Comparison of ENCODE assay signal across 18 cellular contexts in the genomic region with DNA sequence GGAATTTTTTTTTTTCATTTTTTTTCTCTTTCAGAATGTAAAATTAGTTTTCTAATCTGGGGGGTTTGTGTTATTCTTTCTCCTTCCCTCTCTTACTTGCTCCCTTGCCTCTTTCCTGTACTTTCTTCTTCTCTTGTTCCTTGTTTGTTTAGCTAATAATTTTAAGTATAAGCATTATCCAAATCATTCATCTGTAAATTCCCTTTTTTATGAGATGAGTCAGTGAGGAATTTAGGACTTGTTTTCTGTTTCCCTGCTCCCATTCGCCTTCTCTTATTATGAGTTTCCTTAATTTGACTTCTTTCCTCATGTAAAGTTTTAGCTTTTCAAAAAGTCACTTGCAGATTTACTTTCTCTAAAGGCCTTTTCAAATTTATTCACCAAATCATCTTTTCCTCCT.
"Had no signal": no experiment of that assay in that cellular context is flagged by ENCODE, and none has a peak within 500 bp of the region (broad histone marks: within the 10 kb centered on the region; RNA-seq: fewer than 3 reads in every experiment).

No MANE protein-coding gene starts in this region.

- H3K4me1 ChIP-seq: Peyer's patch, SJCRH30 had no signal

- H3K36me3 ChIP-seq: MG63, Peyer's patch, SJCRH30 had no signal

- H2AFZ ChIP-seq: PC-9 had no signal

- DNase-seq: KBM-7, MG63, NCI-H1092, NCI-H1694, NCI-H187 treated with DMSO at 0.1 percent for 48 hours, NCI-H2029 treated with DMSO at 0.1 percent for 48 hours, NCI-H2107, NCI-H2227 treated with DMSO at 0.1 percent for 48 hours, NCI-H524, NCI-H526 treated with DMSO at 0.1 percent for 48 hours, NCI-H774, PC-9, Peyer's patch, SHP77 treated with DMSO at 0.1 percent for 48 hours, SJCRH30 had no signal

- FAIRE-seq: HTR-8/SVneo had no signal

- ATAC-seq: Right ventricle myocardium inferior had no signal

- H3K4me2 ChIP-seq: PC-9 had no signal

- H3K27me3 ChIP-seq: MG63, Peyer's patch, SJCRH30 had no signal

- H3K27ac ChIP-seq: HL-60, PC-9, Peyer's patch, SJCRH30 had no signal

- H3K9me3 ChIP-seq: MG63, Peyer's patch, SJCRH30 had no signal

- H3K4me3 ChIP-seq: MG63, PC-9, Peyer's patch, SJCRH30 had no signal
